In genomic region chr6:41073203-41073967, GRCh38 we compare ENCODE assay signal across 8 cellular contexts. TPM values are rescaled to one million over a fixed set of nuclear protein-coding genes. Genes with fewer than 3 reads are reported as not detected.
DNase-seq lines count a peak whose midpoint lies in the region; ATAC-seq and TF ChIP-seq lines count a peak whose summit lies in the region.

No MANE protein-coding gene starts in this region.

- H3K4me1 Mint-ChIP-seq in activated B cell treated with CpG ODN at 0.5 μM for 24 hours: peaks cover 49% of the 10 kb centered on the region

- H3K4me3 Mint-ChIP-seq in activated B cell treated with CpG ODN at 0.5 μM for 24 hours: peak overlapping the region; percentile 96

- TF ChIP-seq CTCF in activated B cell treated with CpG ODN at 0.5 μM for 24 hours (IDR thresholded peaks at IDR 0.05) (no peak), cardiac fibroblast (IDR thresholded peaks at IDR 0.05; ENCODE audit: low read depth, low read length) (peak; percentile 7)

- intact Hi-C loops in activated B cell treated with CpG ODN at 0.5 μM for 24 hours (cut with micrococcal nuclease): loop anchor here (1.0 to 10.0 kb wide), 8 partner anchors 109 to 1959 kb away; partner anchors contain the start of genes FOXP4, SAYSD1, TBCC and TOMM6

- CTCF ChIA-PET in activated B cell treated with CpG ODN at 0.5 μM for 24 hours (lab: Charles Lee): interaction anchor here (1.0 to 1.2 kb wide), 2 partner anchors 45 to 109 kb away, joined by 3 read pairs; no protein-coding TSS in a partner anchor

- ATAC-seq in GM18508 (IDR thresholded peaks at IDR 0.05; ENCODE audit: insufficient read depth, unreplicated experiment) (peak; percentile 1), HG03066 (IDR thresholded peaks at IDR 0.05; ENCODE audit: low read depth, unreplicated experiment) (peak; percentile 31), activated B cell treated with CpG ODN at 0.5 μM for 24 hours (ENCODE audit: low read depth) (peak; percentile 12)

- peak overlapping the region; percentile 84 to 97 for H3K4me3 ChIP-seq in cardiac fibroblast (replicated peaks in 1 of 2; ENCODE audit: low read depth in 2 of 2, low read length in 2 of 2)

- DNase-seq in 8988T (peak; percentile 51), NCI-H2196 treated with DMSO at 0.1 percent for 48 hours (lab: John Stamatoyannopoulos, UW; ENCODE audit: unreplicated experiment) (peak; percentile 69), activated B cell treated with CpG ODN at 0.5 μM for 24 hours (peak; percentile 79), cardiac fibroblast (ENCODE audit: low read depth in 2 of 2) (peak; percentile 79 to 88), islet precursor cell (peak; percentile 95)
- peak; percentile 59 to 76 for DNase-seq in stimulated activated CD4-positive, alpha-beta T cell treated with anti-CD3 and anti-CD28 coated beads, Interleukin-12 subunit alpha, Interleukin-12 subunit beta, amount 100 ng/mL, for 24 hours (ENCODE audit: low read depth in 2 of 2)

- H3K27me3 Mint-ChIP-seq in activated B cell treated with CpG ODN at 0.5 μM for 24 hours: no peaks in the 10 kb centered on the region

- peaks cover 47% of the 10 kb centered on the region for H3K36me3 Mint-ChIP-seq in activated B cell treated with CpG ODN at 0.5 μM for 24 hours (ENCODE audit: low read depth)

- POLR2A ChIA-PET in activated B cell treated with CpG ODN at 0.5 μM for 24 hours (lab: Charles Lee): interaction anchor here (1.0 to 1.5 kb wide), 6 partner anchors 20 to 661 kb away, joined by 3 to 10 read pairs (median 6); partner anchors contain the start of genes APOBEC2 and TREML2

- H3K9me3 Mint-ChIP-seq in activated B cell treated with CpG ODN at 0.5 μM for 24 hours: no peaks in the 10 kb centered on the region

- peak overlapping the region; percentile 93 for H3K27ac Mint-ChIP-seq in activated B cell treated with CpG ODN at 0.5 μM for 24 hours

RNA-seq across cellular contexts. Expression of gene NFYA, which starts 0.6 kb away (rescaled TPM):
- 33.7 and 35.1 TPM in 2 replicates for total RNA-seq in activated B cell treated with CpG ODN at 0.5 μM for 24 hours

RNA-seq across cellular contexts. Expression of gene OARD1, which starts 1.2 kb away (rescaled TPM):
- total RNA-seq in activated B cell treated with CpG ODN at 0.5 μM for 24 hours: 30.7 and 37.1 TPM in 2 replicates

RNA-seq across cellular contexts. Expression of gene APOBEC2, which starts 20.4 kb away (rescaled TPM):
- not detected in 2 replicates for total RNA-seq in activated B cell treated with CpG ODN at 0.5 μM for 24 hours

RNA-seq across cellular contexts. Expression of gene TSPO2, which starts 31.1 kb away (rescaled TPM):
- total RNA-seq in activated B cell treated with CpG ODN at 0.5 μM for 24 hours: not detected in 2 replicates

RNA-seq across cellular contexts. Expression of gene UNC5CL, which starts 34.4 kb away (rescaled TPM):
- 1.7 and 2.2 TPM in 2 replicates for total RNA-seq in activated B cell treated with CpG ODN at 0.5 μM for 24 hours

Comparison
In these comparisons a context has a peak if more than half of its experiments do, and no peak if none do; other contexts are left out.
1. Peak in every context shown above with its lines: DNase-seq, ATAC-seq and H3K4me3 ChIP-seq.